ENCODE assay signal across 11 cellular contexts in the genomic region with DNA sequence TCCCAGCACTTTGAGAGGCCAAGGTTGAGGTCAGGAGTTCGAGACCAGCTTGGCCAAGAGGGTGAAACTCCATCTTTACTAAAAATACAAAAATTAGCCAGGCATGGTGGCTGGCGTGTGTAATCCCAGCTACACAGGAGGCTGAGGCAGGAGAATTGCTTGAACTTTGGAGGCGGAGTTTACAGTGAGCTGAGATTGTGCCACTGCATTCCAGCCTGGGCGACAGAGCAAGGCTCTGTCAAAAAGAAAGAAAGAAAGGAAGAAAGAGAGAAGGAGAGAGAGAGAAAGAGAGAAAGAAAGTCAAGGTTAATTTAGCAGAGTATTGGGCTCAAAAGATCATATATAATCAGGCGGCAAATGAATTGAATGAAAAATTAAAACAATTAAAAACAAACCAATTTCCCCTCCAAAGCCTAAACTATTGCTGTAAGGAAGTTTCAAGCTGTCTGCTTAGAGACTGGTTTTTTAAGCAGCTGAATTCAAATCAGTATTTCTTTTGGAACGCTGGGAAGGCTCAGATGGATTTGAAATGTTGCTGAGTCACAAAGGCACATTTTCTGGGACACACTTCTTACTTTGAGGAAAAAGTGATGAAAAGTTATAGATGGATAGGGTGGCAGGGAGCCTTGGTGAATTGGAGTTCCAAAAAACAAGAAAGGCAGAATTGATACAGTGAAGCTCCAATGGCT.
DNase-seq lines count a peak whose midpoint lies in the region; ATAC-seq and TF ChIP-seq lines count a peak whose summit lies in the region.
"Had no signal": no experiment of that assay in that cellular context is flagged by ENCODE, and none has a peak within 500 bp of the region (broad histone marks: within the 10 kb centered on the region; RNA-seq: fewer than 3 reads in every experiment).

No MANE protein-coding gene starts in this region.

- 78 to 79% methylated on average over 6 of the region's 6 CpGs for WGBS in heart right ventricle, 2 donors

- H3K27me3 ChIP-seq in heart right ventricle = no peaks in the 10 kb centered on the region
- no peaks in the 10 kb centered on the region for H3K27me3 ChIP-seq in upper lobe of right lung
- H3K27me3 ChIP-seq in PC-3 (ENCODE audit: low read length) = no peaks in the 10 kb centered on the region
- H3K27me3 ChIP-seq in MM.1S (replicated peaks; ENCODE audit: insufficient read depth, low read length) = no peaks in the 10 kb centered on the region
- H3K27me3 ChIP-seq: BLaER1 treated with 17β-estradiol and CSF1 and Interleukin-3, amounts not matched to agents 10 nM and 100 nM had no signal

- POLR2A ChIA-PET in PC-3 (lab: Charles Lee; ENCODE audit: unreplicated experiment) = no interaction called here

- H3F3A ChIP-seq in PC-3 (ENCODE audit: low read length, unreplicated experiment) (no peaks in the 10 kb centered on the region), MM.1S (ENCODE audit: insufficient read depth, low read length) (no peaks in the 10 kb centered on the region)

- TF ChIP-seq CTCF in heart right ventricle (IDR thresholded peaks at IDR 0.05) = no peak
- no peak for TF ChIP-seq CTCF in chondrocyte (IDR thresholded peaks at IDR 0.05)
- TF ChIP-seq CTCF in nephron (IDR thresholded peaks at IDR 0.05; ENCODE audit: unreplicated experiment in 3 of 3) = no peak
- TF ChIP-seq CTCF in upper lobe of right lung (IDR thresholded peaks at IDR 0.05) = no peak
- no peak for TF ChIP-seq CTCF in PC-3 (conservative IDR thresholded peaks at IDR 0.05; ENCODE audit: low read depth, low read length)
- TF ChIP-seq CTCF in MM.1S (IDR thresholded peaks at IDR 0.05; ENCODE audit: low read length) = no peak

- H3K36me3 ChIP-seq in heart right ventricle = no peaks in the 10 kb centered on the region
- H3K36me3 ChIP-seq in upper lobe of right lung = no peaks in the 10 kb centered on the region
- no peaks in the 10 kb centered on the region for H3K36me3 ChIP-seq in PC-3 (ENCODE audit: low read depth, low read length)
- no peaks in the 10 kb centered on the region for H3K36me3 ChIP-seq in MM.1S (replicated peaks; ENCODE audit: insufficient read depth, low read length)
- H3K36me3 ChIP-seq: BLaER1 treated with 17β-estradiol and CSF1 and Interleukin-3, amounts not matched to agents 10 nM and 100 nM had no signal

- no peaks in the 10 kb centered on the region for H3K9me3 Mint-ChIP-seq in chondrocyte (ENCODE audit: low read depth)
- H3K9me3 Mint-ChIP-seq in nephron = no peaks in the 10 kb centered on the region

- no TSS peak for BruUV-seq in PC-3 (replicated peaks; lab: Mats Ljungman, UMichigan)

- H3K4me3 Mint-ChIP-seq in chondrocyte (ENCODE audit: unreplicated experiment) (peak overlapping the region; percentile 41), nephron (no peak overlapping the region)

- H3K27ac Mint-ChIP-seq in chondrocyte (ENCODE audit: unreplicated experiment) (peak overlapping the region; percentile 94), nephron (peak overlapping the region; percentile 69 to 73 (median 73))

- no peak for ATAC-seq in heart right ventricle
- ATAC-seq in upper lobe of right lung = no peak
- no peak for ATAC-seq in PC-3
- no peak for ATAC-seq in HG03439 (IDR thresholded peaks at IDR 0.05; ENCODE audit: unreplicated experiment)

- peaks cover 19% of the 10 kb centered on the region for H3K4me1 Mint-ChIP-seq in chondrocyte (ENCODE audit: low read depth)
- H3K4me1 Mint-ChIP-seq in nephron = peaks cover 27% of the 10 kb centered on the region

- H3K9ac ChIP-seq in PC-3 (ENCODE audit: low read length) (no peak overlapping the region), MM.1S (ENCODE audit: low read length) (no peak overlapping the region)
- H3K9ac ChIP-seq: BLaER1 treated with 17β-estradiol and CSF1 and Interleukin-3, amounts not matched to agents 10 nM and 100 nM had no signal

- H3K27me3 Mint-ChIP-seq in chondrocyte (ENCODE audit: low read depth) (no peaks in the 10 kb centered on the region), nephron (ENCODE audit: low read depth) (no peaks in the 10 kb centered on the region)

- peaks cover 0 to 21% (median 0%) of the 10 kb centered on the region in 9 donors for H3K4me1 ChIP-seq in heart right ventricle
- peaks cover 20% of the 10 kb centered on the region for H3K4me1 ChIP-seq in upper lobe of right lung
- peaks cover 24% of the 10 kb centered on the region; the same call in 1 of the 2 replicates for H3K4me1 ChIP-seq in PC-3 (ENCODE audit: insufficient read depth, low read length)
- no peaks in the 10 kb centered on the region for H3K4me1 ChIP-seq in MM.1S (ENCODE audit: low read length)

- H4K20me1 ChIP-seq in PC-3 (ENCODE audit: low read length) (no peaks in the 10 kb centered on the region), MM.1S (ENCODE audit: insufficient read depth, low read length) (no peaks in the 10 kb centered on the region)
- H4K20me1 ChIP-seq: BLaER1 treated with 17β-estradiol and CSF1 and Interleukin-3, amounts not matched to agents 10 nM and 100 nM had no signal

- H3K79me2 ChIP-seq in PC-3 (ENCODE audit: low read length) = no peaks in the 10 kb centered on the region
- no peaks in the 10 kb centered on the region for H3K79me2 ChIP-seq in MM.1S (ENCODE audit: low read length)

- H3K9me2 ChIP-seq in PC-3 (replicated peaks; ENCODE audit: low read length) = no peaks in the 10 kb centered on the region
- no peaks in the 10 kb centered on the region for H3K9me2 ChIP-seq in MM.1S (replicated peaks; ENCODE audit: insufficient read depth, low read length)

- intact Hi-C loops in heart right ventricle (cut with DNase I) = loop anchor here in 1 of 10 donors (10.0 kb wide), 1 partner anchor 77 kb away; a partner anchor contains a TSS
- intact Hi-C loops in cardiac septum (cut with DNase I) = no loop called here
- intact Hi-C loops in upper lobe of right lung (cut with DNase I) = no loop called here
- intact Hi-C loops in PC-3 (cut with micrococcal nuclease) = no loop called here

- DNase-seq in heart right ventricle (no peak), cardiac septum (ENCODE audit: low spot score) (no peak), chondrocyte (ENCODE audit: low spot score) (no peak), upper lobe of right lung (no peak), PC-3 (no peak), MM.1S (no peak)
- DNase-seq: NCI-H774, posterior cingulate gyrus had no signal

- peak overlapping the region in 8 of 10 donors; percentile 10 to 63 (median 39) for H3K27ac ChIP-seq in heart right ventricle
- H3K27ac ChIP-seq in upper lobe of right lung = peak overlapping the region; percentile 27
- H3K27ac ChIP-seq in PC-3 (ENCODE audit: low read length) = no peak overlapping the region
- no peak overlapping the region for H3K27ac ChIP-seq in MM.1S (ENCODE audit: low read length)
- H3K27ac ChIP-seq: BLaER1 treated with 17β-estradiol and CSF1 and Interleukin-3, amounts not matched to agents 10 nM and 100 nM had no signal

- CTCF ChIA-PET in PC-3 (lab: Charles Lee) = no interaction called here

- no peak overlapping the region for H2AFZ ChIP-seq in PC-3 (ENCODE audit: low read length)
- no peak overlapping the region for H2AFZ ChIP-seq in MM.1S (ENCODE audit: low read length)

- H3K9me3 ChIP-seq in heart right ventricle = no peaks in the 10 kb centered on the region
- no peaks in the 10 kb centered on the region for H3K9me3 ChIP-seq in upper lobe of right lung
- H3K9me3 ChIP-seq in PC-3 (ENCODE audit: low read length) = no peaks in the 10 kb centered on the region
- no peaks in the 10 kb centered on the region for H3K9me3 ChIP-seq in MM.1S (replicated peaks; ENCODE audit: insufficient read depth, low read length)

- no peak overlapping the region for H3K4me2 ChIP-seq in PC-3 (ENCODE audit: low read length)
- H3K4me2 ChIP-seq in MM.1S (ENCODE audit: low read depth, low read length) = no peak overlapping the region

- H3K4me3 ChIP-seq in heart right ventricle (no peak overlapping the region), upper lobe of right lung (no peak overlapping the region), PC-3 (ENCODE audit: low read length) (no peak overlapping the region), MM.1S (ENCODE audit: low read length) (no peak overlapping the region)
- H3K4me3 ChIP-seq: BLaER1 treated with 17β-estradiol and CSF1 and Interleukin-3, amounts not matched to agents 10 nM and 100 nM had no signal

- no peaks in the 10 kb centered on the region for H3K36me3 Mint-ChIP-seq in chondrocyte (ENCODE audit: low read depth)
- no peaks in the 10 kb centered on the region for H3K36me3 Mint-ChIP-seq in nephron (ENCODE audit: low read depth)

Comparison
In these comparisons a context has a peak if more than half of its experiments do, and no peak if none do; other contexts are left out.
1. H3K27ac ChIP-seq: peak in heart right ventricle (8 of 10) and upper lobe of right lung (single experiment); none in PC-3 (single experiment) and MM.1S (single experiment).